Comparison of ENCODE assay signal across 8 cellular contexts in genomic region chr3:108222813-108223307, GRCh38. TPM values are rescaled to one million over a fixed set of nuclear protein-coding genes. Genes with fewer than 3 reads are reported as not detected.
DNase-seq lines count a peak whose midpoint lies in the region; ATAC-seq and TF ChIP-seq lines count a peak whose summit lies in the region.

No MANE protein-coding gene starts in this region.

- H3K4me1 Mint-ChIP-seq in activated naive CD4-positive, alpha-beta T cell treated with anti-CD3 and anti-CD28 coated beads, Interleukin-2, amount 50 U/mL, for 24 hours = peaks cover 73% of the 10 kb centered on the region
- H3K4me1 Mint-ChIP-seq in activated B cell treated with CpG ODN at 0.5 μM for 24 hours = peaks cover 66% of the 10 kb centered on the region

- CTCF ChIA-PET in activated B cell treated with CpG ODN at 0.5 μM for 24 hours (lab: Charles Lee) = interaction anchor here (0.7 to 1.5 kb wide), 5 partner anchors 9 to 295 kb away, joined by 3 to 4 read pairs (median 3); no protein-coding TSS in a partner anchor

- no peaks in the 10 kb centered on the region for H3K27me3 Mint-ChIP-seq in activated naive CD4-positive, alpha-beta T cell treated with anti-CD3 and anti-CD28 coated beads, Interleukin-2, amount 50 U/mL, for 24 hours
- H3K27me3 Mint-ChIP-seq in activated B cell treated with CpG ODN at 0.5 μM for 24 hours = no peaks in the 10 kb centered on the region

- H3K36me3 Mint-ChIP-seq in activated naive CD4-positive, alpha-beta T cell treated with anti-CD3 and anti-CD28 coated beads, Interleukin-2, amount 50 U/mL, for 24 hours = no peaks in the 10 kb centered on the region
- peaks cover 22% of the 10 kb centered on the region for H3K36me3 Mint-ChIP-seq in activated B cell treated with CpG ODN at 0.5 μM for 24 hours (ENCODE audit: low read depth)

- TF ChIP-seq CTCF in activated B cell treated with CpG ODN at 0.5 μM for 24 hours (IDR thresholded peaks at IDR 0.05) (no peak), right atrium auricular region (IDR thresholded peaks at IDR 0.05) (no peak), GM10266 (IDR thresholded peaks at IDR 0.05; ENCODE audit: control insufficient read depth, insufficient read depth, low read depth, missing control alignments) (no peak)

- H3K27me3 ChIP-seq in right atrium auricular region = no peaks in the 10 kb centered on the region
- no peaks in the 10 kb centered on the region for H3K27me3 ChIP-seq in skeletal muscle tissue (ENCODE audit: control insufficient read depth in 3 of 3, insufficient read depth in 3 of 3, low read length in 3 of 3)

- H3K27ac ChIP-seq in right atrium auricular region = peak overlapping the region; percentile 67 to 68
- peak overlapping the region; percentile 79 for H3K27ac ChIP-seq in skeletal muscle tissue (ENCODE audit: low read depth, low read length)

- peak overlapping the region; percentile 96 for H3K27ac Mint-ChIP-seq in activated naive CD4-positive, alpha-beta T cell treated with anti-CD3 and anti-CD28 coated beads, Interleukin-2, amount 50 U/mL, for 24 hours
- peak overlapping the region; percentile 100 for H3K27ac Mint-ChIP-seq in activated B cell treated with CpG ODN at 0.5 μM for 24 hours

- intact Hi-C loops in activated B cell treated with CpG ODN at 0.5 μM for 24 hours (cut with micrococcal nuclease) = loop anchor here (1.0 to 5.0 kb wide), 10 partner anchors 70 to 981 kb away; partner anchors contain the start of genes BBX, CIP2A and DZIP3

- H3K9ac ChIP-seq in skeletal muscle tissue (ENCODE audit: low read depth in 1 of 3, low read length in 3 of 3) = peak overlapping the region; percentile 77 to 84 (median 83)

- H3K4me1 ChIP-seq in right atrium auricular region (peaks cover 0 to 36% of the 10 kb centered on the region in 2 donors), skeletal muscle tissue (ENCODE audit: control insufficient read depth in 3 of 3, insufficient read depth in 3 of 3, low read length in 3 of 3) (peaks cover 2 to 14% (median 11%) of the 10 kb centered on the region in 3 donors)

- H3K9me3 ChIP-seq in right atrium auricular region = no peaks in the 10 kb centered on the region
- H3K9me3 ChIP-seq in skeletal muscle tissue (ENCODE audit: control insufficient read depth in 3 of 3, low read length in 3 of 3) = no peaks in the 10 kb centered on the region

- H3K4me3 Mint-ChIP-seq in activated naive CD4-positive, alpha-beta T cell treated with anti-CD3 and anti-CD28 coated beads, Interleukin-2, amount 50 U/mL, for 24 hours = peak overlapping the region; percentile 99
- peak overlapping the region; percentile 100 for H3K4me3 Mint-ChIP-seq in activated B cell treated with CpG ODN at 0.5 μM for 24 hours

- H3K4me3 ChIP-seq in right atrium auricular region (peak overlapping the region; percentile 64 to 71), skeletal muscle tissue (ENCODE audit: low read length in 3 of 3) (peak overlapping the region; percentile 87 to 93 (median 91))

- no peaks in the 10 kb centered on the region for H3K36me3 ChIP-seq in right atrium auricular region
- H3K36me3 ChIP-seq in skeletal muscle tissue (ENCODE audit: control insufficient read depth in 3 of 3, insufficient read depth in 3 of 3, low read length in 3 of 3) = no peaks in the 10 kb centered on the region

- no peak for DNase-seq in activated naive CD4-positive, alpha-beta T cell (lab: John Stamatoyannopoulos, UW)
- no peak for DNase-seq in activated B cell treated with CpG ODN at 0.5 μM for 24 hours
- no peak for DNase-seq in right atrium auricular region (ENCODE audit: low spot score)
- DNase-seq in stimulated activated CD8-positive, alpha-beta memory T cell treated with anti-CD3 and anti-CD28 coated beads, Interleukin-4, amount 100 ng/mL, for 48 hours = no peak
- DNase-seq in GM10266 (ENCODE audit: extremely low spot score) = no peak
- DNase-seq in occipital lobe (lab: John Stamatoyannopoulos, UW) = no peak

- H3K9me3 Mint-ChIP-seq in activated naive CD4-positive, alpha-beta T cell treated with anti-CD3 and anti-CD28 coated beads, Interleukin-2, amount 50 U/mL, for 24 hours = no peaks in the 10 kb centered on the region
- H3K9me3 Mint-ChIP-seq in activated B cell treated with CpG ODN at 0.5 μM for 24 hours = no peaks in the 10 kb centered on the region

- peak; percentile 3 for ATAC-seq in activated B cell treated with CpG ODN at 0.5 μM for 24 hours (ENCODE audit: low read depth)

- POLR2A ChIA-PET in activated B cell treated with CpG ODN at 0.5 μM for 24 hours (lab: Charles Lee) = interaction anchor here (0.8 to 4.7 kb wide), 20 partner anchors 9 to 184 kb away, joined by 3 to 75 read pairs (median 4); partner anchors contain the start of gene CD47

RNA-seq across cellular contexts. Expression of gene IFT57, which starts 0.6 kb away (rescaled TPM):
- total RNA-seq in activated B cell treated with CpG ODN at 0.5 μM for 24 hours (63.2 and 64.9 TPM in 2 replicates), right atrium auricular region (10 to 100 TPM; 13.4 to 25.0 TPM), skeletal muscle tissue (11.5 TPM), occipital lobe (55.7 TPM)
